8 cellular contexts compared by ENCODE assay signal in genomic region chr10:31320598-31321211, GRCh38. TPM values are rescaled to one million over a fixed set of nuclear protein-coding genes. Genes with fewer than 3 reads are reported as not detected.
DNase-seq lines count a peak whose midpoint lies in the region; ATAC-seq and TF ChIP-seq lines count a peak whose summit lies in the region.

No MANE protein-coding gene starts in this region.

- H3K4me2 ChIP-seq in BLaER1 = peak overlapping the region; percentile 99
- H3K4me2 ChIP-seq in Loucy (ENCODE audit: low read depth, low read length, poor library complexity, severe bottlenecking) = peak overlapping the region; percentile 98

- no peak for ATAC-seq in lung (ENCODE audit: insufficient read depth, low FRiP score)

- TF ChIP-seq CTCF in Loucy (conservative IDR thresholded peaks at IDR 0.05; ENCODE audit: low read length) = no peak
- no peak for TF ChIP-seq CTCF in lung (IDR thresholded peaks at IDR 0.05; ENCODE audit: control extremely low read depth, extremely low read depth)
- peak in 1 of 7 experiments; percentile 8 for TF ChIP-seq CTCF in stomach (IDR thresholded peaks at IDR 0.05)

- H3K79me2 ChIP-seq in Loucy (ENCODE audit: insufficient read depth, low read length) = peaks cover 79% of the 10 kb centered on the region

- H3K9me3 ChIP-seq in BLaER1 (no peaks in the 10 kb centered on the region), Loucy (ENCODE audit: insufficient read depth, low read depth, low read length) (no peaks in the 10 kb centered on the region), lung (ENCODE audit: control insufficient read depth in 2 of 2, insufficient read depth in 1 of 2, low read length in 1 of 2) (no peaks in the 10 kb centered on the region), stomach (no peaks in the 10 kb centered on the region)

- peak overlapping the region; percentile 80 for H3K9ac ChIP-seq in BLaER1
- peak overlapping the region; percentile 86 for H3K9ac ChIP-seq in Loucy (ENCODE audit: low read depth, low read length, poor library complexity, severe bottlenecking)

- no peak for TF ChIP-seq EP300 in stomach (IDR thresholded peaks at IDR 0.05)

- H3K4me3 ChIP-seq in BLaER1 (peak overlapping the region; percentile 89), Loucy (ENCODE audit: low read length, poor library complexity, severe bottlenecking) (peak overlapping the region; percentile 86), lung (peak overlapping the region; percentile 86), stomach (peak overlapping the region; percentile 78 to 89 (median 86))

- no peak for TF ChIP-seq POLR2A in stomach (IDR thresholded peaks at IDR 0.05)

- DNase-seq in GM19238 (ENCODE audit: insufficient read length, low spot score) (peak; percentile 25), ecto neural progenitor cell (ENCODE audit: low spot score) (peak; percentile 61), lung (ENCODE audit: low spot score) (peak; percentile 28), stomach (no peak), foreskin melanocyte (no peak)
- DNase-seq in activated CD4-positive, alpha-beta T cell treated with anti-CD3 and anti-CD28 coated beads, Interleukin-2, amount 50 U/mL, for 1 hour = peak; percentile 15

- H3K27me3 ChIP-seq in BLaER1 (peaks cover 50% of the 10 kb centered on the region), Loucy (ENCODE audit: insufficient read depth, low read length, poor library complexity, severe bottlenecking) (no peaks in the 10 kb centered on the region), lung (ENCODE audit: control insufficient read depth, insufficient read depth) (no peaks in the 10 kb centered on the region), stomach (peaks cover 0 to 26% (median 15%) of the 10 kb centered on the region in 3 donors)

- H3K36me3 ChIP-seq in BLaER1 = no peaks in the 10 kb centered on the region
- no peaks in the 10 kb centered on the region for H3K36me3 ChIP-seq in Loucy (ENCODE audit: insufficient read depth, low read length)
- no peaks in the 10 kb centered on the region for H3K36me3 ChIP-seq in lung (ENCODE audit: control insufficient read depth in 2 of 2, insufficient read depth in 2 of 2, low read length in 2 of 2)
- no peaks in the 10 kb centered on the region for H3K36me3 ChIP-seq in stomach

- H3K27ac ChIP-seq in BLaER1 (no peak overlapping the region), lung (ENCODE audit: low read depth in 1 of 2, low read length in 1 of 2) (peak overlapping the region; percentile 90 to 98), stomach (peak overlapping the region; percentile 91 to 99 (median 93))

- H3F3A ChIP-seq in Loucy (ENCODE audit: low read depth) = no peaks in the 10 kb centered on the region

- H4K20me1 ChIP-seq in BLaER1 = peaks cover 56% of the 10 kb centered on the region
- peaks cover 57% of the 10 kb centered on the region for H4K20me1 ChIP-seq in Loucy (ENCODE audit: insufficient read depth, low read length, poor library complexity, severe bottlenecking)

- H2AFZ ChIP-seq in Loucy (ENCODE audit: low read length) = peak overlapping the region; percentile 58

- intact Hi-C loops in stomach (cut with DNase I; ENCODE audit: low total_unique reads) = no loop called here

- 0 to 1% methylated on average over 43 of the region's 43 CpGs for WGBS in lung, 2 donors
- 0 to 2% (median 1%) methylated on average over 31 to 43 of the region's 43 CpGs for WGBS in stomach, 5 donors

- H3K4me1 ChIP-seq in BLaER1 (peaks cover 21% of the 10 kb centered on the region), Loucy (ENCODE audit: insufficient read depth, low read length, poor library complexity, severe bottlenecking) (peaks cover 61% of the 10 kb centered on the region), lung (ENCODE audit: control insufficient read depth in 2 of 2, insufficient read depth in 2 of 2, low read length in 2 of 2) (peaks cover 0 to 1% of the 10 kb centered on the region in 2 donors), stomach (peaks cover 0 to 44% (median 32%) of the 10 kb centered on the region in 4 donors)

- no peaks in the 10 kb centered on the region for H3K9me2 ChIP-seq in Loucy (replicated peaks; ENCODE audit: low read depth, low read length)

RNA-seq across cellular contexts. Expression of gene ZEB1, which starts 1.7 kb away (rescaled TPM):
- total RNA-seq in lung = 10 to 100 TPM; 29.8 to 86.9 TPM
- polyA plus RNA-seq in lung = 1 to 10 TPM; 8.4 to 9.2 TPM
- total RNA-seq in stomach = 100 to 1,000 TPM in 2 of 5 donors, 10 to 100 TPM in 3; 17.1 to 187 (median 82.9) TPM
- 10 to 100 TPM in 2 of 3 donors, 1 to 10 TPM in 1; 7.6 to 31.2 (median 30.9) TPM for polyA plus RNA-seq in stomach

Comparison
In these comparisons a context has a peak if more than half of its experiments do, and no peak if none do; other contexts are left out.
1. DNase-seq: peak in GM19238 (single experiment), activated CD4-positive, alpha-beta T cell treated with anti-CD3 and anti-CD28 coated beads, Interleukin-2, amount 50 U/mL, for 1 hour (single experiment), ecto neural progenitor cell (single experiment) and lung (single experiment); none in stomach (single experiment) and foreskin melanocyte (single experiment).
2. Peak in every context shown above with its lines, with median percentiles within 50 percentile points of each other: H3K4me3 ChIP-seq.